8 cellular contexts compared by ENCODE assay signal in genomic region chr1:206923009-206923960, GRCh38. TPM values are rescaled to one million over a fixed set of nuclear protein-coding genes. Genes with fewer than 3 reads are reported as not detected.
DNase-seq lines count a peak whose midpoint lies in the region; ATAC-seq lines count a peak whose summit lies in the region.

No MANE protein-coding gene starts in this region.

- H2BK5ac ChIP-seq in neuronal stem cell (ENCODE audit: low read length), result no peak overlapping the region

- no peak overlapping the region for H3K4ac ChIP-seq in neuronal stem cell (ENCODE audit: low read length)

- DNase-seq in CD1c-positive myeloid dendritic cell (ENCODE audit: extremely low spot score) (peak; percentile 66), activated T-cell treated with anti-CD3 and anti-CD28 coated beads for 24 hours (ENCODE audit: low read depth) (peak; percentile 66), neuronal stem cell (ENCODE audit: low spot score) (no peak), NCI-H2029 treated with DMSO at 0.1 percent for 48 hours (lab: John Stamatoyannopoulos, UW) (no peak), NCI-H1694 (lab: John Stamatoyannopoulos, UW) (no peak), NCI-H2227 treated with DMSO at 0.1 percent for 48 hours (lab: John Stamatoyannopoulos, UW) (no peak)

- 100% methylated on average over 1 to 4 of the region's 12 CpGs for WGBS in neuronal stem cell (ENCODE audit: extremely low coverage in 2 of 2, insufficient read length in 2 of 2, insufficient replicate concordance in 1 of 2), 2 donors

- no peaks in the 10 kb centered on the region for H3K9me3 ChIP-seq in neuronal stem cell (replicated peaks in 1 of 2; ENCODE audit: control insufficient read depth in 2 of 2, insufficient read depth in 1 of 2, low read depth in 1 of 2, low read length in 2 of 2)

- ATAC-seq in GM19463 (IDR thresholded peaks at IDR 0.05; ENCODE audit: unreplicated experiment) (peak; percentile 40), HG03575 (IDR thresholded peaks at IDR 0.05; ENCODE audit: extremely low read depth, insufficient number of reproducible peaks, low FRiP score, unreplicated experiment) (peak; percentile 34)

- no peak overlapping the region for H2BK120ac ChIP-seq in neuronal stem cell (ENCODE audit: low read depth, low read length)

- no peak overlapping the region for H2AFZ ChIP-seq in neuronal stem cell (ENCODE audit: low read length)

- H3K4me3 ChIP-seq in neuronal stem cell (ENCODE audit: low read length in 2 of 2), result peak overlapping the region in 1 of 2 donors; percentile 47

- peaks cover 0 to 4% (median 0%) of the 10 kb centered on the region in 3 experiments for H3K27me3 ChIP-seq in neuronal stem cell (ENCODE audit: control insufficient read depth in 3 of 3, insufficient read depth in 3 of 3, low read depth in 1 of 3, low read length in 3 of 3)

- peak overlapping the region; percentile 30 for H2AK5ac ChIP-seq in neuronal stem cell (ENCODE audit: low read depth, low read length)

- H3K4me1 ChIP-seq in neuronal stem cell (ENCODE audit: control insufficient read depth in 2 of 2, insufficient read depth in 1 of 2, low read depth in 1 of 2, low read length in 2 of 2), result peaks cover 0 to 5% of the 10 kb centered on the region in 2 donors

- H2BK12ac ChIP-seq in neuronal stem cell (ENCODE audit: low read length), result no peak overlapping the region

- no peak overlapping the region for H4K91ac ChIP-seq in neuronal stem cell (ENCODE audit: low read depth, low read length, poor library complexity)

- no peak overlapping the region for H3K27ac ChIP-seq in neuronal stem cell (replicated peaks; ENCODE audit: low read length)

- no peak overlapping the region for H3K14ac ChIP-seq in neuronal stem cell (ENCODE audit: low read length)

- H4K8ac ChIP-seq in neuronal stem cell (ENCODE audit: low read depth, low read length), result peak overlapping the region; percentile 57

- no peak overlapping the region for H3K4me2 ChIP-seq in neuronal stem cell (ENCODE audit: insufficient read depth, low read length, poor library complexity, severe bottlenecking)

- peak overlapping the region; percentile 1 for H3K9ac ChIP-seq in neuronal stem cell (ENCODE audit: low read depth, low read length, poor library complexity)

- peak overlapping the region; percentile 18 for H3K23ac ChIP-seq in neuronal stem cell (ENCODE audit: low read depth, low read length, poor library complexity)

- H3K79me1 ChIP-seq in neuronal stem cell (ENCODE audit: low read depth, low read length), result peaks cover 4% of the 10 kb centered on the region

- peaks cover 0 to 4% of the 10 kb centered on the region in 2 donors for H3K36me3 ChIP-seq in neuronal stem cell (replicated peaks in 1 of 2; ENCODE audit: control insufficient read depth in 2 of 2, insufficient read depth in 2 of 2, low read length in 2 of 2)

- no peak overlapping the region for H2BK15ac ChIP-seq in neuronal stem cell (ENCODE audit: low read length)

- H3K18ac ChIP-seq in neuronal stem cell (ENCODE audit: low read length), result no peak overlapping the region

RNA-seq across cellular contexts. Expression of gene FCMR, which starts 1.5 kb away (rescaled TPM):
- polyA plus RNA-seq in neuronal stem cell (2013, experiment 1 of 2), result not detected
- polyA plus RNA-seq in neuronal stem cell (2013, experiment 2 of 2), result 0.03 TPM

RNA-seq across cellular contexts. Expression of gene PIGR, which starts 23.0 kb away (rescaled TPM):
- not detected for polyA plus RNA-seq in neuronal stem cell (2013, experiment 1 of 2)
- not detected for polyA plus RNA-seq in neuronal stem cell (2013, experiment 2 of 2)

RNA-seq across cellular contexts. Expression of gene IL24, which starts 26.0 kb away (rescaled TPM):
- polyA plus RNA-seq in neuronal stem cell (2013, experiment 1 of 2), result not detected
- not detected for polyA plus RNA-seq in neuronal stem cell (2013, experiment 2 of 2)

RNA-seq across cellular contexts. Expression of gene FCAMR, which starts 47.0 kb away (rescaled TPM):
- not detected for polyA plus RNA-seq in neuronal stem cell (2013, experiment 1 of 2)
- polyA plus RNA-seq in neuronal stem cell (2013, experiment 2 of 2), result not detected

RNA-seq across cellular contexts. Expression of gene IL20, which starts 57.9 kb away (rescaled TPM):
- polyA plus RNA-seq in neuronal stem cell (2013, experiment 1 of 2), result not detected
- polyA plus RNA-seq in neuronal stem cell (2013, experiment 2 of 2), result not detected

Comparison
In these comparisons a context has a peak if more than half of its experiments do, and no peak if none do; other contexts are left out.
1. DNase-seq: peak in CD1c-positive myeloid dendritic cell (single experiment) and activated T-cell treated with anti-CD3 and anti-CD28 coated beads for 24 hours (single experiment); none in neuronal stem cell (single experiment), NCI-H2029 treated with DMSO at 0.1 percent for 48 hours (single experiment), NCI-H1694 (single experiment) and NCI-H2227 treated with DMSO at 0.1 percent for 48 hours (single experiment).